Comparison of ENCODE assay signal across 14 cellular contexts in genomic region chr3:197216169-197216860, GRCh38.
DNase-seq lines count a peak whose midpoint lies in the region; ATAC-seq, FAIRE-seq and TF ChIP-seq lines count a peak whose summit lies in the region.
"Had no signal": no experiment of that assay in that cellular context is flagged by ENCODE, and none has a peak within 500 bp of the region (broad histone marks: within the 10 kb centered on the region; RNA-seq: fewer than 3 reads in every experiment).

No MANE protein-coding gene starts in this region.

- BruUV-seq in mammary epithelial cell (replicated peaks; lab: Mats Ljungman, UMichigan) = no TSS peak

- H3K27me3 ChIP-seq in mammary epithelial cell (ENCODE audit: insufficient read depth, low read length) = no peaks in the 10 kb centered on the region

- ATAC-seq in activated CD4-positive, alpha-beta T cell treated with anti-CD3 and anti-CD28 coated beads for 36 hours = no peak
- no peak for ATAC-seq in GM21360 (IDR thresholded peaks at IDR 0.05; ENCODE audit: unreplicated experiment)
- ATAC-seq: stimulated activated naive CD8-positive, alpha-beta T cell treated with anti-CD3 and anti-CD28 coated beads, Interleukin-15, amount 100 ng/mL, for 72 hours had no signal

- H3K4me3 ChIP-seq in mammary epithelial cell (replicated peaks in 1 of 3; ENCODE audit: insufficient read depth in 1 of 3, low read depth in 2 of 3, low read length in 3 of 3) = no peak overlapping the region

- FAIRE-seq in islet of Langerhans (lab: Jason Lieb, UNC) = peak; percentile 38

- no peak for TF ChIP-seq CTCF in mammary epithelial cell (conservative IDR thresholded peaks at IDR 0.05 in 1 of 2, IDR thresholded peaks at IDR 0.05 in 1 of 2; ENCODE audit: extremely low read depth in 1 of 2, insufficient read depth in 1 of 2, low read depth in 1 of 2, low read length in 2 of 2)

- no peaks in the 10 kb centered on the region for H3K27me3 Mint-ChIP-seq in activated CD4-positive, alpha-beta T cell treated with anti-CD3 and anti-CD28 coated beads for 36 hours
- no peaks in the 10 kb centered on the region for H3K27me3 Mint-ChIP-seq in activated CD4-positive, alpha-beta T cell treated with anti-CD3 and anti-CD28 coated beads, Interleukin-2, amount 10 ng/mL, durations not matched to agents 24 days and 14 days
- H3K27me3 Mint-ChIP-seq: dendritic cell treated with granulocyte-macrophage colony-stimulating factor and Interleukin-4, amounts not matched to agents 40 ng/mL and 50 ng/mL, for 4 days; stimulated activated naive CD8-positive, alpha-beta T cell treated with anti-CD3 and anti-CD28 coated beads, Interleukin-15, amount 100 ng/mL, for 72 hours had no signal

- peaks cover 22% of the 10 kb centered on the region for H3K4me1 Mint-ChIP-seq in activated CD4-positive, alpha-beta T cell treated with anti-CD3 and anti-CD28 coated beads for 36 hours
- peaks cover 4% of the 10 kb centered on the region for H3K4me1 Mint-ChIP-seq in activated CD4-positive, alpha-beta T cell treated with anti-CD3 and anti-CD28 coated beads, Interleukin-2, amount 10 ng/mL, durations not matched to agents 24 days and 14 days

- no peaks in the 10 kb centered on the region for H3K9me3 ChIP-seq in mammary epithelial cell (replicated peaks; ENCODE audit: insufficient read depth, low read length)

- DNase-seq in A172 (ENCODE audit: low spot score) (peak; percentile 32), HS-5 (ENCODE audit: low read depth) (peak; percentile 66), mammary epithelial cell (peak; percentile 12), globus pallidus (ENCODE audit: low spot score) (no peak)
- DNase-seq in activated CD4-positive, alpha-beta T cell treated with anti-CD3 and anti-CD28 coated beads for 36 hours = no peak
- no peak for DNase-seq in activated CD4-positive, alpha-beta T cell treated with anti-CD3 and anti-CD28 coated beads, Interleukin-2, amount 10 ng/mL, durations not matched to agents 24 days and 14 days
- DNase-seq: ACHN; activated T-cell treated with anti-CD3 and anti-CD28 coated beads, Interleukin-2, amount 50 U/mL, for 48 hours; NCI-H1930; stimulated activated CD4-positive, alpha-beta T cell treated with anti-CD3 and anti-CD28 coated beads, Interleukin-1b, Interleukin-23, amount 100 ng/mL, for 48 hours; stimulated activated naive CD8-positive, alpha-beta T cell treated with anti-CD3 and anti-CD28 coated beads, Interleukin-15, amount 100 ng/mL, for 72 hours had no signal

- H3K9ac ChIP-seq in mammary epithelial cell (ENCODE audit: insufficient read depth, low read length) = no peak overlapping the region

- H3K27ac Mint-ChIP-seq in activated CD4-positive, alpha-beta T cell treated with anti-CD3 and anti-CD28 coated beads for 36 hours = no peak overlapping the region
- no peak overlapping the region for H3K27ac Mint-ChIP-seq in activated CD4-positive, alpha-beta T cell treated with anti-CD3 and anti-CD28 coated beads, Interleukin-2, amount 10 ng/mL, durations not matched to agents 24 days and 14 days
- H3K27ac Mint-ChIP-seq: dendritic cell treated with granulocyte-macrophage colony-stimulating factor and Interleukin-4, amounts not matched to agents 40 ng/mL and 50 ng/mL, for 4 days had no signal

- intact Hi-C loops in mammary epithelial cell (cut with micrococcal nuclease) = no loop called here
- intact Hi-C loops in activated CD4-positive, alpha-beta T cell treated with anti-CD3 and anti-CD28 coated beads for 36 hours (cut with DNase I, micrococcal nuclease) = no loop called here
- intact Hi-C loops in activated CD4-positive, alpha-beta T cell treated with anti-CD3 and anti-CD28 coated beads, Interleukin-2, amount 10 ng/mL, durations not matched to agents 24 days and 14 days (cut with micrococcal nuclease) = no loop called here

- H3K4me3 Mint-ChIP-seq in activated CD4-positive, alpha-beta T cell treated with anti-CD3 and anti-CD28 coated beads for 36 hours = no peak overlapping the region
- H3K4me3 Mint-ChIP-seq in activated CD4-positive, alpha-beta T cell treated with anti-CD3 and anti-CD28 coated beads, Interleukin-2, amount 10 ng/mL, durations not matched to agents 24 days and 14 days = no peak overlapping the region
- H3K4me3 Mint-ChIP-seq: dendritic cell treated with granulocyte-macrophage colony-stimulating factor and Interleukin-4, amounts not matched to agents 40 ng/mL and 50 ng/mL, for 4 days; stimulated activated naive CD8-positive, alpha-beta T cell treated with anti-CD3 and anti-CD28 coated beads, Interleukin-15, amount 100 ng/mL, for 72 hours had no signal

- no peaks in the 10 kb centered on the region for H4K20me1 ChIP-seq in mammary epithelial cell (ENCODE audit: insufficient read depth, low read length)

- WGBS in mammary epithelial cell (ENCODE audit: low coverage, missing lambda C conversion rate) = 44% methylated on average over 5 of the region's 5 CpGs

- dilution Hi-C loops in mammary epithelial cell (cut with HindIII; ENCODE audit: low sequenced_read_pairs) = no loop called here

- H3K27ac ChIP-seq in mammary epithelial cell (ENCODE audit: insufficient read depth, low read depth, low read length) = peak overlapping the region; percentile 26

- peak overlapping the region; percentile 61 for H3K4me2 ChIP-seq in mammary epithelial cell (ENCODE audit: insufficient read depth, low read depth, low read length)

- POLR2A ChIA-PET in activated CD4-positive, alpha-beta T cell treated with anti-CD3 and anti-CD28 coated beads for 36 hours (lab: Charles Lee) = no interaction called here

- no peak overlapping the region for H2AFZ ChIP-seq in mammary epithelial cell (ENCODE audit: low read depth, low read length)

- H3K4me1 ChIP-seq in mammary epithelial cell (ENCODE audit: insufficient read depth, low read length) = peaks cover 18% of the 10 kb centered on the region

- peaks cover 14% of the 10 kb centered on the region for H3K36me3 Mint-ChIP-seq in activated CD4-positive, alpha-beta T cell treated with anti-CD3 and anti-CD28 coated beads for 36 hours (ENCODE audit: low read depth)
- H3K36me3 Mint-ChIP-seq in activated CD4-positive, alpha-beta T cell treated with anti-CD3 and anti-CD28 coated beads, Interleukin-2, amount 10 ng/mL, durations not matched to agents 24 days and 14 days (ENCODE audit: low read depth) = no peaks in the 10 kb centered on the region

- H3K9me3 Mint-ChIP-seq in activated CD4-positive, alpha-beta T cell treated with anti-CD3 and anti-CD28 coated beads for 36 hours (ENCODE audit: low read depth) = peaks cover 8% of the 10 kb centered on the region
- H3K9me3 Mint-ChIP-seq in activated CD4-positive, alpha-beta T cell treated with anti-CD3 and anti-CD28 coated beads, Interleukin-2, amount 10 ng/mL, durations not matched to agents 24 days and 14 days = no peaks in the 10 kb centered on the region

- CTCF ChIA-PET in mammary epithelial cell (lab: Charles Lee; ENCODE audit: low non-redundant PET) = no interaction called here
- CTCF ChIA-PET in activated CD4-positive, alpha-beta T cell treated with anti-CD3 and anti-CD28 coated beads for 36 hours (lab: Charles Lee) = interaction anchor here (1.3 kb wide), 1 partner anchor 286 kb away, joined by 3 read pairs; no protein-coding TSS in a partner anchor

- in situ Hi-C loops in mammary epithelial cell (cut with MboI; ENCODE audit: low sequenced_read_pairs in 2 of 2) = no loop called here

- no peaks in the 10 kb centered on the region for H3K36me3 ChIP-seq in mammary epithelial cell (ENCODE audit: insufficient read depth, low read length)

- peaks cover 97% of the 10 kb centered on the region for H3K79me2 ChIP-seq in mammary epithelial cell (ENCODE audit: insufficient read depth, low read length)

Comparison
In these comparisons a context has a peak if more than half of its experiments do, and no peak if none do; other contexts are left out.
1. DNase-seq: peak in A172 (single experiment), HS-5 (single experiment) and mammary epithelial cell (single experiment); none in activated CD4-positive, alpha-beta T cell treated with anti-CD3 and anti-CD28 coated beads for 36 hours (single experiment), globus pallidus (single experiment) and activated CD4-positive, alpha-beta T cell treated with anti-CD3 and anti-CD28 coated beads, Interleukin-2, amount 10 ng/mL, durations not matched to agents 24 days and 14 days (single experiment).